Comparison of ENCODE assay signal across 18 cellular contexts in the genomic region with DNA sequence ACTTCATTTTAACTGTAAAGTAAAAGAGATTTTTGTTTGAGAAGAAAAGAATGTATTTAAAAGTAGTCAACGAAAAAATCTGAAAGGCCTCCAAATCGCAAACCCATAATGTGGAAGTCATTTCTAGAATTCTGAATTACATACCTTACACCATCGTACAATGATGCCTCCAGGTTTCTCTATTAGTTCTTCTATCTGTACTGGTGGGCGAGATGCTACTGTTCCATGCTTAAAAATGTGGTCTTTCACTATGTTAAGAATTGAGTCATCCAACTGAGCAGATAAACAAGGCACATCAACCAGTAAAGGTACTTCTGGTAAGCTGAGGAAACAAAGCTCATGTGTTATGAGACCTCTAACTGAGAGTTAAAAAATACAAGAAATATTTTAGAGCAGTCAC. TPM values are rescaled to one million over a fixed set of nuclear protein-coding genes. Genes with fewer than 3 reads are reported as not detected.
DNase-seq lines count a peak whose midpoint lies in the region; ATAC-seq and TF ChIP-seq lines count a peak whose summit lies in the region.
"Had no signal": no experiment of that assay in that cellular context is flagged by ENCODE, and none has a peak within 500 bp of the region (broad histone marks: within the 10 kb centered on the region; RNA-seq: fewer than 3 reads in every experiment).

No MANE protein-coding gene starts in this region.

- H3K36me3 ChIP-seq in OCI-LY7 (ENCODE audit: insufficient read depth, low read length): peaks cover 92% of the 10 kb centered on the region
- H3K36me3 ChIP-seq in mesendoderm (ENCODE audit: control insufficient read depth, insufficient read depth, low read length): peaks cover 7% of the 10 kb centered on the region

- DNase-seq in activated naive CD4-positive, alpha-beta T cell treated with Interleukin-2 at 50 U/mL for 16 hours: no peak
- DNase-seq in OCI-LY7 (ENCODE audit: low spot score) (no peak), retina (no peak), mesendoderm (no peak), activated gamma-delta T cell (lab: John Stamatoyannopoulos, UW) (no peak)
- DNase-seq in activated naive CD8-positive, alpha-beta T cell treated with anti-CD3 and anti-CD28 coated beads for 36 hours: no peak
- DNase-seq in stimulated activated naive CD8-positive, alpha-beta T cell treated with anti-CD3 and anti-CD28 coated beads, Interleukin-15, Interleukin-2, amounts not matched to agents 100 U/mL and 50 U/mL, for 24 hours: no peak
- DNase-seq: activated CD4-positive, alpha-beta T cell treated with anti-CD3 and anti-CD28 coated beads, Interleukin-2, amount 10 ng/mL, durations not matched to agents 7 days and 5 days; cerebellar nuclear complex; effector CD8-positive, alpha-beta T cell; esophagus squamous epithelium; left colon; NCI-H2029; stimulated activated CD4-positive, alpha-beta T cell treated with anti-CD3 and anti-CD28 coated beads, Interleukin-4, amount 100 ng/mL, for 4 hours had no signal

- CTCF ChIA-PET in OCI-LY7 (lab: Charles Lee; ENCODE audit: unreplicated experiment): no interaction called here

- TF ChIP-seq CTCF in OCI-LY7 (conservative IDR thresholded peaks at IDR 0.05; ENCODE audit: low read length): no peak

- no peak overlapping the region for H2BK5ac ChIP-seq in mesendoderm (ENCODE audit: low read length)

- POLR2A ChIA-PET in OCI-LY7 (lab: Charles Lee): interaction anchor here (0.6 kb wide), 2 partner anchors 10 to 119 kb away, joined by 3 to 4 read pairs; no protein-coding TSS in a partner anchor

- no peaks in the 10 kb centered on the region for H3K9me2 ChIP-seq in OCI-LY7 (ENCODE audit: insufficient read depth, low read length)

- intact Hi-C loops in OCI-LY7 (cut with micrococcal nuclease; ENCODE audit: unreplicated experiment): no loop called here

- H4K8ac ChIP-seq in mesendoderm (ENCODE audit: low read depth, low read length): no peak overlapping the region

- H3K56ac ChIP-seq in mesendoderm (ENCODE audit: low read length): no peak overlapping the region

- H2BK15ac ChIP-seq in mesendoderm (replicated peaks; ENCODE audit: low read depth): no peak overlapping the region

- H3K9me3 Mint-ChIP-seq in activated naive CD4-positive, alpha-beta T cell treated with anti-CD3 and anti-CD28 coated beads, Interleukin-2, amount 50 U/mL, for 24 hours: no peaks in the 10 kb centered on the region
- H3K9me3 Mint-ChIP-seq in activated naive CD8-positive, alpha-beta T cell treated with anti-CD3 and anti-CD28 coated beads for 36 hours: no peaks in the 10 kb centered on the region
- H3K9me3 Mint-ChIP-seq: activated CD4-positive, alpha-beta T cell treated with anti-CD3 and anti-CD28 coated beads, Interleukin-2, amount 10 ng/mL, durations not matched to agents 7 days and 5 days; CD14-positive monocyte had no signal

- no peak overlapping the region for H2BK120ac ChIP-seq in mesendoderm (ENCODE audit: low read depth, low read length)

- no peak overlapping the region for H3K18ac ChIP-seq in mesendoderm (ENCODE audit: low read length)

- H4K20me1 ChIP-seq in OCI-LY7 (ENCODE audit: insufficient read depth, low read length): no peaks in the 10 kb centered on the region

- peaks cover 20% of the 10 kb centered on the region for H3K4me1 Mint-ChIP-seq in activated naive CD4-positive, alpha-beta T cell treated with anti-CD3 and anti-CD28 coated beads, Interleukin-2, amount 50 U/mL, for 24 hours
- peaks cover 16% of the 10 kb centered on the region for H3K4me1 Mint-ChIP-seq in activated naive CD8-positive, alpha-beta T cell treated with anti-CD3 and anti-CD28 coated beads for 36 hours
- H3K4me1 Mint-ChIP-seq: CD14-positive monocyte had no signal

- H3K9me3 ChIP-seq in OCI-LY7 (ENCODE audit: low read length): no peaks in the 10 kb centered on the region
- H3K9me3 ChIP-seq: ascending aorta, esophagus squamous epithelium had no signal

- WGBS in mesendoderm (ENCODE audit: extremely low coverage, insufficient coverage, low lambda C conversion rate): no CpG with 5 or more reads among the region's 4 CpGs

- BruUV-seq in OCI-LY7 (replicated peaks; lab: Mats Ljungman, UMichigan): TSS peak; percentile 21

- no peaks in the 10 kb centered on the region for H3K79me1 ChIP-seq in mesendoderm (ENCODE audit: low read length)

- no peak overlapping the region for H4K5ac ChIP-seq in mesendoderm (ENCODE audit: low read length)

- H3K27me3 Mint-ChIP-seq in activated naive CD4-positive, alpha-beta T cell treated with anti-CD3 and anti-CD28 coated beads, Interleukin-2, amount 50 U/mL, for 24 hours: no peaks in the 10 kb centered on the region
- no peaks in the 10 kb centered on the region for H3K27me3 Mint-ChIP-seq in activated naive CD8-positive, alpha-beta T cell treated with anti-CD3 and anti-CD28 coated beads for 36 hours
- H3K27me3 Mint-ChIP-seq: activated CD4-positive, alpha-beta T cell treated with anti-CD3 and anti-CD28 coated beads, Interleukin-2, amount 10 ng/mL, durations not matched to agents 7 days and 5 days had no signal

- peaks cover 18% of the 10 kb centered on the region for H3K36me3 Mint-ChIP-seq in activated naive CD4-positive, alpha-beta T cell treated with anti-CD3 and anti-CD28 coated beads, Interleukin-2, amount 50 U/mL, for 24 hours
- H3K36me3 Mint-ChIP-seq in activated naive CD8-positive, alpha-beta T cell treated with anti-CD3 and anti-CD28 coated beads for 36 hours: peaks cover 23% of the 10 kb centered on the region

- no peak overlapping the region for H2AFZ ChIP-seq in OCI-LY7 (ENCODE audit: low read length)

- ATAC-seq in stimulated activated naive CD8-positive, alpha-beta T cell treated with anti-CD3 and anti-CD28 coated beads, Interleukin-15, Interleukin-2, amounts not matched to agents 100 U/mL and 50 U/mL, for 24 hours: peak; percentile 96
- ATAC-seq: left colon had no signal

- H3K4me1 ChIP-seq in OCI-LY7 (ENCODE audit: insufficient read depth, low read length, poor library complexity, severe bottlenecking): no peaks in the 10 kb centered on the region
- H3K4me1 ChIP-seq in mesendoderm (ENCODE audit: control insufficient read depth, low read depth, low read length): no peaks in the 10 kb centered on the region
- H3K4me1 ChIP-seq: ascending aorta, esophagus squamous epithelium had no signal

- H3K79me2 ChIP-seq in OCI-LY7 (ENCODE audit: insufficient read depth, low read depth, low read length) (no peaks in the 10 kb centered on the region), mesendoderm (ENCODE audit: control insufficient read depth, insufficient read depth, low read length) (no peaks in the 10 kb centered on the region)

- H2AK5ac ChIP-seq in mesendoderm (ENCODE audit: low read length): no peak overlapping the region

- H3K4me3 Mint-ChIP-seq in activated naive CD4-positive, alpha-beta T cell treated with anti-CD3 and anti-CD28 coated beads, Interleukin-2, amount 50 U/mL, for 24 hours: no peak overlapping the region
- no peak overlapping the region for H3K4me3 Mint-ChIP-seq in activated naive CD8-positive, alpha-beta T cell treated with anti-CD3 and anti-CD28 coated beads for 36 hours
- H3K4me3 Mint-ChIP-seq: activated CD4-positive, alpha-beta T cell treated with anti-CD3 and anti-CD28 coated beads, Interleukin-2, amount 10 ng/mL, durations not matched to agents 7 days and 5 days; CD14-positive monocyte had no signal

- H3K27me3 ChIP-seq in mesendoderm (ENCODE audit: insufficient read depth, low read length, poor library complexity): no peaks in the 10 kb centered on the region
- H3K27me3 ChIP-seq: ascending aorta, esophagus squamous epithelium had no signal

- H3K27ac Mint-ChIP-seq in activated naive CD4-positive, alpha-beta T cell treated with anti-CD3 and anti-CD28 coated beads, Interleukin-2, amount 50 U/mL, for 24 hours: peak overlapping the region; percentile 90
- peak overlapping the region; percentile 74 for H3K27ac Mint-ChIP-seq in activated naive CD8-positive, alpha-beta T cell treated with anti-CD3 and anti-CD28 coated beads for 36 hours
- H3K27ac Mint-ChIP-seq: activated CD4-positive, alpha-beta T cell treated with anti-CD3 and anti-CD28 coated beads, Interleukin-2, amount 10 ng/mL, durations not matched to agents 7 days and 5 days had no signal

- H3K4me2 ChIP-seq in OCI-LY7 (ENCODE audit: low read length) (no peak overlapping the region), mesendoderm (ENCODE audit: low read length) (no peak overlapping the region)
- H3K4me2 ChIP-seq: smooth muscle cell had no signal

- H3K27ac ChIP-seq in OCI-LY7 (ENCODE audit: low read depth, low read length, poor library complexity, severe bottlenecking) (no peak overlapping the region), mesendoderm (ENCODE audit: low read depth, low read length) (no peak overlapping the region)
- H3K27ac ChIP-seq: ascending aorta, esophagus squamous epithelium had no signal

- H3K4ac ChIP-seq in mesendoderm (ENCODE audit: low read depth, low read length): no peak overlapping the region

- H3K4me3 ChIP-seq in OCI-LY7 (ENCODE audit: low read depth, low read length, poor library complexity, severe bottlenecking) (no peak overlapping the region), mesendoderm (ENCODE audit: low read length) (no peak overlapping the region)
- H3K4me3 ChIP-seq: ascending aorta, esophagus squamous epithelium, smooth muscle cell had no signal

- H3K23ac ChIP-seq in mesendoderm (ENCODE audit: low read length): no peak overlapping the region

- H3K9ac ChIP-seq in mesendoderm (ENCODE audit: low read length): no peak overlapping the region

RNA-seq across cellular contexts. Expression of a gene that starts 28.5 kb away (rescaled TPM):
- total RNA-seq in OCI-LY7 (2014; rRNA removed; shearing (Covaris generic)): 26.4 and 29.4 TPM in 2 replicates
- total RNA-seq in OCI-LY7 (2022): 45.3 and 51.4 TPM in 2 replicates
- total RNA-seq in activated naive CD8-positive, alpha-beta T cell treated with anti-CD3 and anti-CD28 coated beads for 36 hours: 10 to 100 TPM; 45.4 TPM
- 14.6 TPM for polyA plus RNA-seq in mesendoderm (2013, experiment 1 of 2)
- polyA plus RNA-seq in mesendoderm (2013, experiment 2 of 2): 14.9 TPM

RNA-seq across cellular contexts. Expression of a gene that starts 35.8 kb away (rescaled TPM):
- total RNA-seq in OCI-LY7 (2014; rRNA removed; shearing (Covaris generic)): 20.9 and 21.4 TPM in 2 replicates
- total RNA-seq in OCI-LY7 (2022): 35.9 and 40.9 TPM in 2 replicates
- total RNA-seq in activated naive CD8-positive, alpha-beta T cell treated with anti-CD3 and anti-CD28 coated beads for 36 hours: 10 to 100 TPM; 32.1 to 33.4 TPM
- polyA plus RNA-seq in mesendoderm (2013, experiment 1 of 2): 10.8 TPM
- polyA plus RNA-seq in mesendoderm (2013, experiment 2 of 2): 11.1 TPM
